ENCODE assay signal across 20 cellular contexts in the genomic region with DNA sequence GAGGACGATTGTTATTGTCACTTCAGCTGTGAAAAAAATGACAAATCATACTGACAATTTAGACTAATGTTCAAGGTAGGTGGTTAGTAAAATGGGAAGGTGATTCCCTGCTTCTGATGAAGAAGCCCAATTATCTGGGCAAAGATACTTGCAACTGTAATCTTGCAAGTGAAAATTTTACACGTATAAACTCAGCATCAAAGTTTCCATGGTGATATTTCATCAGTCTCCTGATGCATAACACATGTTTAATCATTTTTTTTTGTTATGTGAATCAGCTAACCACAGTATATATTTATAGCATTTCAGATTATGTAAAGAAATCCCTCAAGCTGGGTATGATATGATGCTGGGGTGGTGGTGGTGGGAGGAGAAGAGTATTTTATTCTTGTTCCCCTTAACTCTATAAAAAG. TPM values are rescaled to one million over a fixed set of nuclear protein-coding genes. Genes with fewer than 3 reads are reported as not detected.
A peak's percentile ranks its signal among the peaks of the same experiment; 100 is the strongest.
DNase-seq lines count a peak whose midpoint lies in the region; ATAC-seq and TF ChIP-seq lines count a peak whose summit lies in the region.
"Had no signal": no experiment of that assay in that cellular context is flagged by ENCODE, and none has a peak within 500 bp of the region (broad histone marks: within the 10 kb centered on the region; RNA-seq: fewer than 3 reads in every experiment).

No MANE protein-coding gene starts in this region.

- H3K27me3 Mint-ChIP-seq in activated CD4-positive, alpha-beta memory T cell treated with anti-CD3 and anti-CD28 coated beads, Interleukin-2, amount 10 ng/mL, durations not matched to agents 7 days and 5 days: peaks cover 6% of the 10 kb centered on the region
- H3K27me3 Mint-ChIP-seq in CD14-positive monocyte (ENCODE audit: low read depth in 3 of 3): peaks cover 0 to 2% (median 2%) of the 10 kb centered on the region in 3 donors

- CTCF ChIA-PET in activated CD4-positive, alpha-beta memory T cell treated with anti-CD3 and anti-CD28 coated beads, Interleukin-2, amount 10 ng/mL, durations not matched to agents 7 days and 5 days (lab: Charles Lee): no interaction called here

- H3K4me3 ChIP-seq in HFF-Myc (replicated peaks; ENCODE audit: low read depth, low read length): no peak overlapping the region
- H3K4me3 ChIP-seq: cardiac muscle cell, testis had no signal

- POLR2A ChIA-PET in activated CD4-positive, alpha-beta memory T cell treated with anti-CD3 and anti-CD28 coated beads, Interleukin-2, amount 10 ng/mL, durations not matched to agents 7 days and 5 days (lab: Charles Lee): no interaction called here

- no peak overlapping the region for H3K4me3 Mint-ChIP-seq in activated CD4-positive, alpha-beta memory T cell treated with anti-CD3 and anti-CD28 coated beads, Interleukin-2, amount 10 ng/mL, durations not matched to agents 7 days and 5 days
- no peak overlapping the region for H3K4me3 Mint-ChIP-seq in CD14-positive monocyte
- H3K4me3 Mint-ChIP-seq: nephron had no signal

- H3K27ac Mint-ChIP-seq in activated CD4-positive, alpha-beta memory T cell treated with anti-CD3 and anti-CD28 coated beads, Interleukin-2, amount 10 ng/mL, durations not matched to agents 7 days and 5 days: peak overlapping the region; percentile 15
- H3K27ac Mint-ChIP-seq in CD14-positive monocyte: no peak overlapping the region
- H3K27ac Mint-ChIP-seq: nephron had no signal

- intact Hi-C loops in CD14-positive monocyte (cut with micrococcal nuclease): no loop called here

- H3K4me1 Mint-ChIP-seq in activated CD4-positive, alpha-beta memory T cell treated with anti-CD3 and anti-CD28 coated beads, Interleukin-2, amount 10 ng/mL, durations not matched to agents 7 days and 5 days: peaks cover 35% of the 10 kb centered on the region
- H3K4me1 Mint-ChIP-seq in CD14-positive monocyte: no peaks in the 10 kb centered on the region

- no peaks in the 10 kb centered on the region for H3K9me3 Mint-ChIP-seq in activated CD4-positive, alpha-beta memory T cell treated with anti-CD3 and anti-CD28 coated beads, Interleukin-2, amount 10 ng/mL, durations not matched to agents 7 days and 5 days
- peaks cover 0 to 5% (median 1%) of the 10 kb centered on the region in 7 donors for H3K9me3 Mint-ChIP-seq in CD14-positive monocyte

- TF ChIP-seq CTCF in HFF-Myc (IDR thresholded peaks at IDR 0.05; ENCODE audit: low read depth, low read length, missing control alignments): no peak
- TF ChIP-seq CTCF in CD14-positive monocyte (IDR thresholded peaks at IDR 0.05): no peak

- peaks cover 5% of the 10 kb centered on the region for H3K36me3 Mint-ChIP-seq in activated CD4-positive, alpha-beta memory T cell treated with anti-CD3 and anti-CD28 coated beads, Interleukin-2, amount 10 ng/mL, durations not matched to agents 7 days and 5 days (ENCODE audit: low read depth)
- H3K36me3 Mint-ChIP-seq in CD14-positive monocyte: no peaks in the 10 kb centered on the region
- H3K36me3 Mint-ChIP-seq: CD4-positive, alpha-beta memory T cell had no signal

- DNase-seq in NOMO-1 treated with DMSO at 0.1 percent for 48 hours (lab: John Stamatoyannopoulos, UW; ENCODE audit: unreplicated experiment) (peak; percentile 7), NOMO-1 treated with dmso at 0.1 percent for 144 hours (lab: John Stamatoyannopoulos, UW; ENCODE audit: unreplicated experiment) (no peak), HFF-Myc (ENCODE audit: extremely low read depth, low read depth) (peak; percentile 16), fibroblast of peridontal ligament (ENCODE audit: extremely low read depth) (peak; percentile 68), SKM-1 treated with dmso at 0.1 percent for 144 hours (lab: John Stamatoyannopoulos, UW; ENCODE audit: unreplicated experiment) (no peak), CD14-positive monocyte (ENCODE audit: low spot score) (no peak)
- DNase-seq in activated CD4-positive, alpha-beta memory T cell treated with anti-CD3 and anti-CD28 coated beads, Interleukin-2, amount 10 ng/mL, durations not matched to agents 7 days and 5 days: no peak
- DNase-seq: 8988T; activated effector memory CD4-positive, alpha-beta T cell treated with anti-CD3 and anti-CD28 coated beads, Interleukin-2, amount 50 U/mL, for 16 hours; CD4-positive, alpha-beta memory T cell; effector memory CD4-positive, alpha-beta T cell; EL; NCI-H2029; NCI-H82; retina; Right ventricle myocardium superior; testis had no signal

- ATAC-seq in HG02870 (IDR thresholded peaks at IDR 0.05; ENCODE audit: unreplicated experiment): no peak

RNA-seq across cellular contexts. Expression of gene KCNK1, which starts 16.4 kb away (rescaled TPM):
- total RNA-seq in activated CD4-positive, alpha-beta memory T cell treated with anti-CD3 and anti-CD28 coated beads, Interleukin-2, amount 10 ng/mL, durations not matched to agents 7 days and 5 days: 1 to 10 TPM; 8.1 to 9.0 TPM
- polyA plus RNA-seq in CD14-positive monocyte: not detected
- total RNA-seq: CD4-positive, alpha-beta memory T cell had no signal
- polyA plus RNA-seq: CD4-positive, alpha-beta memory T cell had no signal

Comparison
In these comparisons a context has a peak if more than half of its experiments do, and no peak if none do; other contexts are left out.
1. DNase-seq: peak in NOMO-1 treated with DMSO at 0.1 percent for 48 hours (single experiment), HFF-Myc (single experiment) and fibroblast of peridontal ligament (single experiment); none in NOMO-1 treated with dmso at 0.1 percent for 144 hours (single experiment), activated CD4-positive, alpha-beta memory T cell treated with anti-CD3 and anti-CD28 coated beads, Interleukin-2, amount 10 ng/mL, durations not matched to agents 7 days and 5 days (single experiment), SKM-1 treated with dmso at 0.1 percent for 144 hours (single experiment) and CD14-positive monocyte (single experiment).